In genomic region chr15:98903377-98904018, GRCh38 we compare ENCODE assay signal across 13 cellular contexts.
A peak's percentile ranks its signal among the peaks of the same experiment; 100 is the strongest.
DNase-seq lines count a peak whose midpoint lies in the region; ATAC-seq and TF ChIP-seq lines count a peak whose summit lies in the region.
"Had no signal": no experiment of that assay in that cellular context is flagged by ENCODE, and none has a peak within 500 bp of the region (broad histone marks: within the 10 kb centered on the region; RNA-seq: fewer than 3 reads in every experiment).

No MANE protein-coding gene starts in this region.

- peaks cover 24 to 29% of the 10 kb centered on the region in 2 experiments; a peak in 3 of 4 replicates for H3K4me1 ChIP-seq in SK-N-SH (ENCODE audit: control insufficient read depth in 1 of 2, insufficient read depth in 2 of 2, low read depth in 1 of 2, low read length in 1 of 2)
- no peaks in the 10 kb centered on the region for H3K4me1 ChIP-seq in Karpas-422 (ENCODE audit: low read length)

- H3K4me2 ChIP-seq in SK-N-SH, result no peak overlapping the region
- H3K4me2 ChIP-seq in Karpas-422 (ENCODE audit: low read depth, low read length, poor library complexity, severe bottlenecking), result no peak overlapping the region

- TF ChIP-seq EP300 in SK-N-SH (IDR thresholded peaks at IDR 0.05; ENCODE audit: borderline replicate concordance in 1 of 2, low read depth in 1 of 2, low read length in 1 of 2), result no peak

- CTCF ChIA-PET in activated CD8-positive, alpha-beta T cell treated with anti-CD3 and anti-CD28 coated beads for 36 hours (lab: Charles Lee), result interaction anchor here (0.7 to 1.8 kb wide), 6 partner anchors 8 to 384 kb away, joined by 3 to 8 read pairs (median 4); no protein-coding TSS in a partner anchor
- CTCF ChIA-PET in activated CD8-positive, alpha-beta T cell treated with anti-CD3 and anti-CD28 coated beads, Interleukin-2, amount 10 ng/mL, durations not matched to agents 7 days and 5 days (lab: Charles Lee), result interaction anchor here (0.6 to 2.3 kb wide), 5 partner anchors 8 to 384 kb away, joined by 3 to 8 read pairs (median 6); no protein-coding TSS in a partner anchor
- CTCF ChIA-PET in SK-N-SH (lab: Yijun Ruan, JAX), result interaction anchor here (0.6 to 5.0 kb wide), 29 partner anchors 11 to 461 kb away, joined by 3 to 53 read pairs (median 6); partner anchors contain the start of gene IGF1R

- H3K36me3 ChIP-seq in SK-N-SH (replicated peaks in 1 of 2; ENCODE audit: control insufficient read depth in 1 of 2, insufficient read depth in 2 of 2, low read length in 1 of 2) (no peaks in the 10 kb centered on the region), Karpas-422 (ENCODE audit: insufficient read depth, low read length) (no peaks in the 10 kb centered on the region)

- no peak for DNase-seq in activated CD8-positive, alpha-beta T cell treated with anti-CD3 and anti-CD28 coated beads for 36 hours
- DNase-seq in activated CD8-positive, alpha-beta T cell treated with anti-CD3 and anti-CD28 coated beads, Interleukin-2, amount 10 ng/mL, durations not matched to agents 7 days and 5 days, result no peak
- no peak for DNase-seq in SK-N-SH
- DNase-seq in fibroblast of peridontal ligament (ENCODE audit: extremely low read depth), result peak; percentile 72
- DNase-seq in stimulated activated naive CD8-positive, alpha-beta T cell treated with anti-CD3 and anti-CD28 coated beads, Interleukin-15, Interleukin-2, amounts not matched to agents 100 U/mL and 50 U/mL, for 24 hours, result peak; percentile 10
- DNase-seq in Karpas-422, result no peak
- DNase-seq: AML-193; head of caudate nucleus; NCI-H526 treated with DMSO at 0.1 percent for 48 hours; stimulated activated CD4-positive, alpha-beta T cell treated with anti-CD3 and anti-CD28 coated beads, Interleukin-4, amount 100 ng/mL, for 24 hours had no signal

- peaks cover 9% of the 10 kb centered on the region for H3K4me1 Mint-ChIP-seq in activated CD8-positive, alpha-beta T cell treated with anti-CD3 and anti-CD28 coated beads for 36 hours (ENCODE audit: low read depth)
- H3K4me1 Mint-ChIP-seq in activated CD8-positive, alpha-beta T cell treated with anti-CD3 and anti-CD28 coated beads, Interleukin-2, amount 10 ng/mL, durations not matched to agents 7 days and 5 days (ENCODE audit: low read depth), result no peaks in the 10 kb centered on the region

- TF ChIP-seq RAD21 in SK-N-SH (IDR thresholded peaks at IDR 0.05; ENCODE audit: low read length), result no peak

- no peaks in the 10 kb centered on the region for H3K9me3 Mint-ChIP-seq in activated CD8-positive, alpha-beta T cell treated with anti-CD3 and anti-CD28 coated beads for 36 hours
- H3K9me3 Mint-ChIP-seq in activated CD8-positive, alpha-beta T cell treated with anti-CD3 and anti-CD28 coated beads, Interleukin-2, amount 10 ng/mL, durations not matched to agents 7 days and 5 days (ENCODE audit: insufficient read depth), result no peaks in the 10 kb centered on the region

- H3K27me3 Mint-ChIP-seq in activated CD8-positive, alpha-beta T cell treated with anti-CD3 and anti-CD28 coated beads for 36 hours, result no peaks in the 10 kb centered on the region
- no peaks in the 10 kb centered on the region for H3K27me3 Mint-ChIP-seq in activated CD8-positive, alpha-beta T cell treated with anti-CD3 and anti-CD28 coated beads, Interleukin-2, amount 10 ng/mL, durations not matched to agents 7 days and 5 days (ENCODE audit: low read depth)

- no peak for ATAC-seq in activated CD8-positive, alpha-beta T cell treated with anti-CD3 and anti-CD28 coated beads for 36 hours
- ATAC-seq in activated CD8-positive, alpha-beta T cell treated with anti-CD3 and anti-CD28 coated beads, Interleukin-2, amount 10 ng/mL, durations not matched to agents 7 days and 5 days, result no peak
- ATAC-seq in stimulated activated naive CD8-positive, alpha-beta T cell treated with anti-CD3 and anti-CD28 coated beads, Interleukin-15, Interleukin-2, amounts not matched to agents 100 U/mL and 50 U/mL, for 24 hours, result peak; percentile 36
- no peak for ATAC-seq in GM18498 (IDR thresholded peaks at IDR 0.05; ENCODE audit: unreplicated experiment)
- no peak for ATAC-seq in HG03280 (IDR thresholded peaks at IDR 0.05; ENCODE audit: unreplicated experiment)

- peaks cover 7% of the 10 kb centered on the region for H3K79me2 ChIP-seq in SK-N-SH (ENCODE audit: insufficient read depth)
- no peaks in the 10 kb centered on the region for H3K79me2 ChIP-seq in Karpas-422 (ENCODE audit: low read length)

- no peak overlapping the region for H3K4me3 ChIP-seq in SK-N-SH (ENCODE audit: low read depth in 2 of 2, low read length in 1 of 2)
- H3K4me3 ChIP-seq in Karpas-422 (ENCODE audit: low read length), result no peak overlapping the region
- H3K4me3 ChIP-seq: upper lobe of left lung had no signal

- H3K9me3 ChIP-seq in SK-N-SH (no peaks in the 10 kb centered on the region), Karpas-422 (ENCODE audit: low read length) (no peaks in the 10 kb centered on the region)
- H3K9me3 ChIP-seq: upper lobe of left lung had no signal

- H4K20me1 ChIP-seq in SK-N-SH (ENCODE audit: insufficient read depth) (no peaks in the 10 kb centered on the region), Karpas-422 (ENCODE audit: insufficient read depth, low read depth, low read length) (no peaks in the 10 kb centered on the region)

- H3K36me3 Mint-ChIP-seq in activated CD8-positive, alpha-beta T cell treated with anti-CD3 and anti-CD28 coated beads for 36 hours (ENCODE audit: low read depth), result peaks cover 4% of the 10 kb centered on the region
- H3K36me3 Mint-ChIP-seq in activated CD8-positive, alpha-beta T cell treated with anti-CD3 and anti-CD28 coated beads, Interleukin-2, amount 10 ng/mL, durations not matched to agents 7 days and 5 days (ENCODE audit: low read depth), result no peaks in the 10 kb centered on the region

- peak overlapping the region; percentile 44 for H3K27ac Mint-ChIP-seq in activated CD8-positive, alpha-beta T cell treated with anti-CD3 and anti-CD28 coated beads for 36 hours
- H3K27ac Mint-ChIP-seq in activated CD8-positive, alpha-beta T cell treated with anti-CD3 and anti-CD28 coated beads, Interleukin-2, amount 10 ng/mL, durations not matched to agents 7 days and 5 days, result no peak overlapping the region

- H3K4me3 Mint-ChIP-seq in activated CD8-positive, alpha-beta T cell treated with anti-CD3 and anti-CD28 coated beads for 36 hours, result no peak overlapping the region
- H3K4me3 Mint-ChIP-seq in activated CD8-positive, alpha-beta T cell treated with anti-CD3 and anti-CD28 coated beads, Interleukin-2, amount 10 ng/mL, durations not matched to agents 7 days and 5 days, result no peak overlapping the region

- H3K9me2 ChIP-seq in SK-N-SH, result no peaks in the 10 kb centered on the region
- no peaks in the 10 kb centered on the region for H3K9me2 ChIP-seq in Karpas-422 (replicated peaks; ENCODE audit: insufficient read depth, low read length)

- H2AFZ ChIP-seq in SK-N-SH (ENCODE audit: low read depth) (no peak overlapping the region), Karpas-422 (ENCODE audit: low read length) (no peak overlapping the region)

- TF ChIP-seq CTCF in activated CD8-positive, alpha-beta T cell treated with anti-CD3 and anti-CD28 coated beads for 36 hours (IDR thresholded peaks at IDR 0.05), result peak; percentile 2
- no peak for TF ChIP-seq CTCF in SK-N-SH (IDR thresholded peaks at IDR 0.05)

- H3K27ac ChIP-seq in SK-N-SH (ENCODE audit: low read depth in 2 of 2, low read length in 1 of 2) (peak overlapping the region; percentile 25 to 73; a peak in 3 of 4 replicates), Karpas-422 (ENCODE audit: low read length) (no peak overlapping the region)

- H3F3A ChIP-seq in SK-N-SH (replicated peaks; ENCODE audit: insufficient read depth), result peaks cover 20% of the 10 kb centered on the region

- WGBS in SK-N-SH (ENCODE audit: low lambda C conversion rate), result 51% methylated on average over 9 of the region's 9 CpGs

- H3K27me3 ChIP-seq in SK-N-SH (ENCODE audit: insufficient read depth) (no peaks in the 10 kb centered on the region), Karpas-422 (ENCODE audit: low read length) (no peaks in the 10 kb centered on the region)
- H3K27me3 ChIP-seq: upper lobe of left lung had no signal

- H3K9ac ChIP-seq in SK-N-SH, result peak overlapping the region; percentile 11; the same call in 1 of the 2 replicates
- no peak overlapping the region for H3K9ac ChIP-seq in Karpas-422 (ENCODE audit: low read length)

- intact Hi-C loops in activated CD8-positive, alpha-beta T cell treated with anti-CD3 and anti-CD28 coated beads for 36 hours (cut with micrococcal nuclease), result no loop called here

- POLR2A ChIA-PET in activated CD8-positive, alpha-beta T cell treated with anti-CD3 and anti-CD28 coated beads for 36 hours (lab: Charles Lee), result interaction anchor here (0.6 kb wide), 1 partner anchor 24 kb away, joined by 3 read pairs; no protein-coding TSS in a partner anchor
- POLR2A ChIA-PET in activated CD8-positive, alpha-beta T cell treated with anti-CD3 and anti-CD28 coated beads, Interleukin-2, amount 10 ng/mL, durations not matched to agents 7 days and 5 days (lab: Charles Lee), result interaction anchor here (0.7 kb wide), 1 partner anchor 54 kb away, joined by 3 read pairs; no protein-coding TSS in a partner anchor
- POLR2A ChIA-PET in SK-N-SH (lab: Yijun Ruan, JAX), result no interaction called here

TF ChIP-seq in SK-N-SH, 30 proteins besides CTCF, POLR2A, EP300 and RAD21 (continues in another document):
- TF ChIP-seq YY1 (IDR thresholded peaks at IDR 0.05; ENCODE audit: low read depth) (no peak), RXRA (IDR thresholded peaks at IDR 0.05; ENCODE audit: borderline replicate concordance, low read depth) (no peak), GABPA (IDR thresholded peaks at IDR 0.05; ENCODE audit: low read depth) (no peak), TEAD4 (IDR thresholded peaks at IDR 0.05; ENCODE audit: borderline replicate concordance, insufficient read depth) (no peak), USF1 (IDR thresholded peaks at IDR 0.05; ENCODE audit: borderline replicate concordance, low read depth) (no peak), MAX (IDR thresholded peaks at IDR 0.05; ENCODE audit: low read depth) (no peak), JUND (IDR thresholded peaks at IDR 0.05) (peak; percentile 65), MEF2A (IDR thresholded peaks at IDR 0.05; ENCODE audit: borderline replicate concordance, low read depth) (no peak), TCF12 (IDR thresholded peaks at IDR 0.05) (peak; percentile 73; the same call in 1 of the 2 replicates), FOSL2 (IDR thresholded peaks at IDR 0.05; ENCODE audit: borderline replicate concordance, low read depth) (peak; percentile 53; the same call in 1 of the 2 replicates), EZH2phosphoT487 (IDR thresholded peaks at IDR 0.05; ENCODE audit: borderline replicate concordance, low read depth) (no peak)

Comparison
In these comparisons a context has a peak if more than half of its experiments do, and no peak if none do; other contexts are left out.
1. DNase-seq: peak in fibroblast of peridontal ligament (single experiment) and stimulated activated naive CD8-positive, alpha-beta T cell treated with anti-CD3 and anti-CD28 coated beads, Interleukin-15, Interleukin-2, amounts not matched to agents 100 U/mL and 50 U/mL, for 24 hours (single experiment); none in activated CD8-positive, alpha-beta T cell treated with anti-CD3 and anti-CD28 coated beads for 36 hours (single experiment), activated CD8-positive, alpha-beta T cell treated with anti-CD3 and anti-CD28 coated beads, Interleukin-2, amount 10 ng/mL, durations not matched to agents 7 days and 5 days (single experiment), SK-N-SH (single experiment) and Karpas-422 (single experiment).